In the genomic region with DNA sequence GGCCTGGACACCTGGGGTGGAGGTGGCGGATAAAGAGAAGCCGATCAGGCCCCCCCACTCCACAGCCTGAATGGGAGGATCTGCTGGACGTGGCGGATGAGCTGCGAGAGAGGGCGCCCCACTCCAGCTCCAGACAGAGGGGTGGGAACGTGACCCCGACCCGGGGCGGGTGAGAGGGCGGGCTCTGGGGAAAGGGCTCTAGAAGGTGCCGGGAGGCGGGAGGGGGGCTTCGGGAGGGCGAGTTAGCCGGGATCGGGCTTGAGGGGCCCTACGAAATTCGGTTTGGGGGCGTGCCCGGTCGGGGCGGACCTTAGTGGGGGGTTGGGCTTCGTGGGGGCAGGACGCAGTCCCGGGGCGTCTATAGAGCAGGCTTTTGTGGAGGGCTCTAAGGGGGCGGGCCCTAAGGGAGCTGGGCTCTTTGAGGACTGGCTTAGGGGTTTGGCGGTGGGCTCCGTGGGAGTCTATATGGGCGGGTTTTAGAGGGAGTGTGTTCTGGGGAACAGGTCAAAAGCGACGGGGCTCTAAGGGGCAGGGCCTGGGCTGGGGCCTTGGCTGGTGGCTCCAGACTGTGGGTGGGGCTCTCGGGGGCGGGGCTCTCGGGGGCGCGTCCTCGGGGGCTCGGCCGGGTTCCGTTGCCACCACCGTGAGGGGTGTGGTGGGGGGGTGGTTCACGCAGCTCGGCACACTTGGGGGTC, we compare ENCODE assay signal across 1 cellular context.
A peak's percentile ranks its signal among the peaks of the same experiment; 100 is the strongest.
TF ChIP-seq lines count a peak whose summit lies in the region.

No MANE protein-coding gene starts in this region.

TF ChIP-seq in K562, 482 proteins besides CTCF, POLR2A, EP300 and RAD21 (continued from another document):
- TF ChIP-seq, protein P1, sequence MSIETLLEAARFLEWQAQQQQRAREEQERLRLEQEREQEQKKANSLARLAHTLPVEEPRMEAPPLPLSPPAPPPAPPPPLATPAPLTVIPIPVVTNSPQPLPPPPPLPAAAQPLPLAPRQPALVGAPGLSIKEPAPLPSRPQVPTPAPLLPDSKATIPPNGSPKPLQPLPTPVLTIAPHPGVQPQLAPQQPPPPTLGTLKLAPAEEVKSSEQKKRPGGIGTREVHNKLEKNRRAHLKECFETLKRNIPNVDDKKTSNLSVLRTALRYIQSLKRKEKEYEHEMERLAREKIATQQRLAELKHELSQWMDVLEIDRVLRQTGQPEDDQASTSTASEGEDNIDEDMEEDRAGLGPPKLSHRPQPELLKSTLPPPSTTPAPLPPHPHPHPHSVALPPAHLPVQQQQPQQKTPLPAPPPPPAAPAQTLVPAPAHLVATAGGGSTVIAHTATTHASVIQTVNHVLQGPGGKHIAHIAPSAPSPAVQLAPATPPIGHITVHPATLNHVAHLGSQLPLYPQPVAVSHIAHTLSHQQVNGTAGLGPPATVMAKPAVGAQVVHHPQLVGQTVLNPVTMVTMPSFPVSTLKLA (conservative IDR thresholded peaks at IDR 0.05) = peak in 1 of 2 experiments; percentile 70; a peak in 3 of 4 replicates
- no peak for TF ChIP-seq SRSF1 (IDR thresholded peaks at IDR 0.05; ENCODE audit: low read depth, low read length)
- TF ChIP-seq HMGN3 (IDR thresholded peaks at IDR 0.05; ENCODE audit: borderline replicate concordance, extremely low read depth, insufficient read length, low read depth, low read length) = peak; percentile 38
- no peak for TF ChIP-seq ZNF146 (CRISPR knock-in tag; IDR thresholded peaks at IDR 0.05; ENCODE audit: unreplicated experiment)
- no peak for TF ChIP-seq ZNF133 (CRISPR knock-in tag; IDR thresholded peaks at IDR 0.05)
- 0 out of 2 replicates have a peak, but pooled peaks have one; percentile 58 for TF ChIP-seq XRCC5 (IDR thresholded peaks at IDR 0.05; ENCODE audit: low read depth, low read length)
- TF ChIP-seq FOXK1 (CRISPR knock-in tag; IDR thresholded peaks at IDR 0.05; ENCODE audit: borderline replicate concordance) = no peak
- TF ChIP-seq RBBP5 (IDR thresholded peaks at IDR 0.05; ENCODE audit: borderline replicate concordance, insufficient read depth, low read length, poor library complexity, severe bottlenecking) = no peak
- TF ChIP-seq HDAC1 (IDR thresholded peaks at IDR 0.05) = 0 out of 4 replicates have a peak, but pooled peaks of 1 of the 2 experiments have one; percentile 32
- TF ChIP-seq ELF1 (tag; IDR thresholded peaks at IDR 0.05) = no peak
- no peak for TF ChIP-seq ZNF175 (CRISPR knock-in tag; IDR thresholded peaks at IDR 0.05; ENCODE audit: low read depth)
- no peak for TF ChIP-seq ZNF444 (CRISPR knock-in tag; IDR thresholded peaks at IDR 0.05)
- TF ChIP-seq KAT2B (IDR thresholded peaks at IDR 0.05; ENCODE audit: low read depth, low read length) = no peak
- TF ChIP-seq, protein P2, sequence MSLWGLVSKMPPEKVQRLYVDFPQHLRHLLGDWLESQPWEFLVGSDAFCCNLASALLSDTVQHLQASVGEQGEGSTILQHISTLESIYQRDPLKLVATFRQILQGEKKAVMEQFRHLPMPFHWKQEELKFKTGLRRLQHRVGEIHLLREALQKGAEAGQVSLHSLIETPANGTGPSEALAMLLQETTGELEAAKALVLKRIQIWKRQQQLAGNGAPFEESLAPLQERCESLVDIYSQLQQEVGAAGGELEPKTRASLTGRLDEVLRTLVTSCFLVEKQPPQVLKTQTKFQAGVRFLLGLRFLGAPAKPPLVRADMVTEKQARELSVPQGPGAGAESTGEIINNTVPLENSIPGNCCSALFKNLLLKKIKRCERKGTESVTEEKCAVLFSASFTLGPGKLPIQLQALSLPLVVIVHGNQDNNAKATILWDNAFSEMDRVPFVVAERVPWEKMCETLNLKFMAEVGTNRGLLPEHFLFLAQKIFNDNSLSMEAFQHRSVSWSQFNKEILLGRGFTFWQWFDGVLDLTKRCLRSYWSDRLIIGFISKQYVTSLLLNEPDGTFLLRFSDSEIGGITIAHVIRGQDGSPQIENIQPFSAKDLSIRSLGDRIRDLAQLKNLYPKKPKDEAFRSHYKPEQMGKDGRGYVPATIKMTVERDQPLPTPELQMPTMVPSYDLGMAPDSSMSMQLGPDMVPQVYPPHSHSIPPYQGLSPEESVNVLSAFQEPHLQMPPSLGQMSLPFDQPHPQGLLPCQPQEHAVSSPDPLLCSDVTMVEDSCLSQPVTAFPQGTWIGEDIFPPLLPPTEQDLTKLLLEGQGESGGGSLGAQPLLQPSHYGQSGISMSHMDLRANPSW (CRISPR knock-in tag; IDR thresholded peaks at IDR 0.05) = no peak
- TF ChIP-seq, protein P3, sequence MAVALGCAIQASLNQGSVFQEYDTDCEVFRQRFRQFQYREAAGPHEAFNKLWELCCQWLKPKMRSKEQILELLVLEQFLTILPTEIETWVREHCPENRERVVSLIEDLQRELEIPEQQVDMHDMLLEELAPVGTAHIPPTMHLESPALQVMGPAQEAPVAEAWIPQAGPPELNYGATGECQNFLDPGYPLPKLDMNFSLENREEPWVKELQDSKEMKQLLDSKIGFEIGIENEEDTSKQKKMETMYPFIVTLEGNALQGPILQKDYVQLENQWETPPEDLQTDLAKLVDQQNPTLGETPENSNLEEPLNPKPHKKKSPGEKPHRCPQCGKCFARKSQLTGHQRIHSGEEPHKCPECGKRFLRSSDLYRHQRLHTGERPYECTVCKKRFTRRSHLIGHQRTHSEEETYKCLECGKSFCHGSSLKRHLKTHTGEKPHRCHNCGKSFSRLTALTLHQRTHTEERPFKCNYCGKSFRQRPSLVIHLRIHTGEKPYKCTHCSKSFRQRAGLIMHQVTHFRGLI (CRISPR knock-in tag; IDR thresholded peaks at IDR 0.05) = no peak
- TF ChIP-seq ZNF121 (CRISPR knock-in tag; conservative IDR thresholded peaks at IDR 0.05) = no peak
- TF ChIP-seq PTBP1 (IDR thresholded peaks at IDR 0.05; ENCODE audit: low read depth, low read length) = no peak
- no peak for TF ChIP-seq PPARD (CRISPR knock-in tag; IDR thresholded peaks at IDR 0.05)
- no peak for TF ChIP-seq CBX5 (IDR thresholded peaks at IDR 0.05; ENCODE audit: borderline replicate concordance, low read depth)
- TF ChIP-seq POLR2AphosphoS2 (IDR thresholded peaks at IDR 0.05; ENCODE audit: low read length) = no peak
- TF ChIP-seq, protein P4, sequence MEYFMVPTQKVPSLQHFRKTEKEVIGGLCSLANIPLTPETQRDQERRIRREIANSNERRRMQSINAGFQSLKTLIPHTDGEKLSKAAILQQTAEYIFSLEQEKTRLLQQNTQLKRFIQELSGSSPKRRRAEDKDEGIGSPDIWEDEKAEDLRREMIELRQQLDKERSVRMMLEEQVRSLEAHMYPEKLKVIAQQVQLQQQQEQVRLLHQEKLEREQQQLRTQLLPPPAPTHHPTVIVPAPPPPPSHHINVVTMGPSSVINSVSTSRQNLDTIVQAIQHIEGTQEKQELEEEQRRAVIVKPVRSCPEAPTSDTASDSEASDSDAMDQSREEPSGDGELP (CRISPR knock-in tag; IDR thresholded peaks at IDR 0.05; ENCODE audit: borderline replicate concordance) = peak; percentile 60; the same call in 1 of the 2 replicates
- no peak for TF ChIP-seq FOXA3 (CRISPR knock-in tag; conservative IDR thresholded peaks at IDR 0.05 in 1 of 2, IDR thresholded peaks at IDR 0.05 in 1 of 2)
- peak; percentile 94; the same call in 1 of the 2 replicates for TF ChIP-seq ZBTB7A (IDR thresholded peaks at IDR 0.05; ENCODE audit: borderline replicate concordance, control insufficient read depth, low read depth, low read length)
- 0 out of 2 replicates have a peak, but pooled peaks have one; percentile 21 for TF ChIP-seq SMC3 (conservative IDR thresholded peaks at IDR 0.05; ENCODE audit: insufficient read depth, low read depth, low read length)
- no peak for TF ChIP-seq TRIM28 (IDR thresholded peaks at IDR 0.05)
